Comparison of ENCODE assay signal across 25 cellular contexts in the genomic region with DNA sequence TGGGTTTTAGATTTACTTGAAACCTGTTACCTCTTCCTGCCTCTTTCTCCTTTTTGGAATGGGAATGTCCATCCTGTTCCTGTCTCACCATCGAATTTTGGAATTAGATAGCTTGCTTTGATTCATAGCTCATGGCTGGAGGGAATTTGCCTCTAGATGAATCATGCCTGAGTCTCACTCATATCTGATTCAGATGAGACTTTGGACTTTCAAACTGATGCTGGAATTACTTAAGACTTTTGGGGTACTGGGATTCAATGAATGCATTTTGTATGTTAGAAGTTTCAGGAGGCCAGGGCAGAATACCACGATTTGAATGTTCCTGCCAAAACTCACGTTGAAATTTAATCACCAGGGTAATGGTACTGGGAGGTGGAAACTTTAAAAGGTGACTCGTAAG.
"Had no signal": no experiment of that assay in that cellular context is flagged by ENCODE, and none has a peak within 500 bp of the region (broad histone marks: within the 10 kb centered on the region; RNA-seq: fewer than 3 reads in every experiment).

No MANE protein-coding gene starts in this region.

- DNase-seq: cortex of kidney; dorsolateral prefrontal cortex; effector CD8-positive, alpha-beta T cell; glutamatergic neuron; islet precursor cell; left cardiac atrium; left ventricle myocardium inferior; lower lobe of right lung; mesenchymal stem cell; midbrain; nucleus accumbens; ovary; sigmoid colon; stimulated activated CD4-positive, alpha-beta T cell treated with anti-CD3 and anti-CD28 coated beads, Interleukin-2, amount 100 ng/mL, for 24 hours; stimulated activated naive CD4-positive, alpha-beta T cell; stomach; substantia nigra; transverse colon had no signal

- H3K4me3 ChIP-seq: dorsolateral prefrontal cortex, gastroesophageal sphincter, left ventricle myocardium inferior, lower lobe of right lung, neural progenitor cell, ovary, right atrium auricular region, sigmoid colon, skin epidermis, stomach, thoracic aorta, transverse colon had no signal

- ATAC-seq: esophagus mucosa; gastroesophageal sphincter; left cardiac atrium; lower lobe of right lung; natural killer cell treated with Interleukin-12 subunit alpha and Interleukin-12 subunit beta and Interleukin-15 and Interleukin-18, amount 100 ng/mL, for 72 hours had no signal
